1 cellular context compared by ENCODE assay signal in genomic region chr6:34884073-34884472, GRCh38.
TF ChIP-seq lines count a peak whose summit lies in the region.

No MANE protein-coding gene starts in this region.

TF ChIP-seq in K562, 482 proteins besides CTCF, POLR2A, EP300 and RAD21:
- TF ChIP-seq RBM25 (IDR thresholded peaks at IDR 0.05; ENCODE audit: low read depth, low read length, severe bottlenecking) (peak; percentile 73), BCOR (IDR thresholded peaks at IDR 0.05) (peak; percentile 59; the same call in 1 of the 2 replicates), KDM1A (IDR thresholded peaks at IDR 0.05) (peak in 1 of 2 experiments; percentile 31; a peak in 1 of 4 replicates), ZNF146 (CRISPR knock-in tag; IDR thresholded peaks at IDR 0.05; ENCODE audit: unreplicated experiment) (peak; percentile 98), SMARCA5 (IDR thresholded peaks at IDR 0.05) (0 out of 2 replicates have a peak, but pooled peaks have one; percentile 55)
